ENCODE assay signal across 1 cellular context in genomic region chr16:3577302-3577752, GRCh38.
TF ChIP-seq lines count a peak whose summit lies in the region.

TSS of gene NLRC3 (minus strand) at chr16:3577403. CDS start at chr16:3565036, 12,367 bp downstream.

TF ChIP-seq in GM23338, 12 proteins besides CTCF, POLR2A, EP300 and RAD21 (continued from another document):
- no peak for TF ChIP-seq ZNF462 (CRISPR knock-in tag; IDR thresholded peaks at IDR 0.05)
